Comparison of ENCODE assay signal across 8 cellular contexts in genomic region chr14:104689620-104690265, GRCh38. TPM values are rescaled to one million over a fixed set of nuclear protein-coding genes. Genes with fewer than 3 reads are reported as not detected.
DNase-seq lines count a peak whose midpoint lies in the region; ATAC-seq and TF ChIP-seq lines count a peak whose summit lies in the region.

No MANE protein-coding gene starts in this region.

- H3K9me3 Mint-ChIP-seq in activated CD4-positive, alpha-beta memory T cell treated with anti-CD3 and anti-CD28 coated beads, Interleukin-2, amount 10 ng/mL, durations not matched to agents 7 days and 5 days: no peaks in the 10 kb centered on the region

- TF ChIP-seq POLR2A in heart left ventricle (IDR thresholded peaks at IDR 0.05): no peak

- ATAC-seq in heart left ventricle (peak in 1 of 4 donors; percentile 30), HG03442 (IDR thresholded peaks at IDR 0.05; ENCODE audit: unreplicated experiment) (no peak)

- H3K27ac ChIP-seq in heart left ventricle: peak overlapping the region; percentile 1 to 93 (median 86)

- peaks cover 15 to 79% (median 62%) of the 10 kb centered on the region in 12 donors for H3K4me1 ChIP-seq in heart left ventricle

- H3K27me3 Mint-ChIP-seq in activated CD4-positive, alpha-beta memory T cell treated with anti-CD3 and anti-CD28 coated beads, Interleukin-2, amount 10 ng/mL, durations not matched to agents 7 days and 5 days: no peaks in the 10 kb centered on the region

- H3K9me3 ChIP-seq in heart left ventricle: no peaks in the 10 kb centered on the region

- peaks cover 0 to 6% (median 0%) of the 10 kb centered on the region in 9 donors for H3K36me3 ChIP-seq in heart left ventricle

- CTCF ChIA-PET in activated CD4-positive, alpha-beta memory T cell treated with anti-CD3 and anti-CD28 coated beads, Interleukin-2, amount 10 ng/mL, durations not matched to agents 7 days and 5 days (lab: Charles Lee): no interaction called here

- 0 to 4% (median 2%) methylated on average over 2 to 69 of the region's 69 CpGs for WGBS in heart left ventricle, 4 donors

- intact Hi-C loops in heart left ventricle (cut with DNase I): loop anchor here in 1 of 10 donors (5.0 kb wide), 1 partner anchor 37 kb away; no protein-coding TSS in a partner anchor

- peaks cover 70% of the 10 kb centered on the region for H3K4me1 Mint-ChIP-seq in activated CD4-positive, alpha-beta memory T cell treated with anti-CD3 and anti-CD28 coated beads, Interleukin-2, amount 10 ng/mL, durations not matched to agents 7 days and 5 days

- peak; percentile 23 for DNase-seq in activated naive CD4-positive, alpha-beta T cell treated with Interleukin-2 at 50 U/mL for 16 hours
- DNase-seq in activated naive CD4-positive, alpha-beta T cell (lab: John Stamatoyannopoulos, UW): no peak
- peak; percentile 38 for DNase-seq in activated CD4-positive, alpha-beta memory T cell treated with anti-CD3 and anti-CD28 coated beads, Interleukin-2, amount 10 ng/mL, durations not matched to agents 7 days and 5 days
- DNase-seq in heart left ventricle (peak in 2 of 5 donors; percentile 33 to 62), skeletal muscle cell (ENCODE audit: low read depth) (no peak), SIG-M5 treated with dmso at 0.1 percent for 504 hours (lab: John Stamatoyannopoulos, UW; ENCODE audit: unreplicated experiment) (no peak), DMS 273 (lab: John Stamatoyannopoulos, UW; ENCODE audit: unreplicated experiment) (no peak)

- H3K4me3 Mint-ChIP-seq in activated CD4-positive, alpha-beta memory T cell treated with anti-CD3 and anti-CD28 coated beads, Interleukin-2, amount 10 ng/mL, durations not matched to agents 7 days and 5 days: peak overlapping the region; percentile 77

- peaks cover 9% of the 10 kb centered on the region for H3K36me3 Mint-ChIP-seq in activated CD4-positive, alpha-beta memory T cell treated with anti-CD3 and anti-CD28 coated beads, Interleukin-2, amount 10 ng/mL, durations not matched to agents 7 days and 5 days (ENCODE audit: low read depth)

- TF ChIP-seq CTCF in heart left ventricle (IDR thresholded peaks at IDR 0.05): no peak

- POLR2A ChIA-PET in activated CD4-positive, alpha-beta memory T cell treated with anti-CD3 and anti-CD28 coated beads, Interleukin-2, amount 10 ng/mL, durations not matched to agents 7 days and 5 days (lab: Charles Lee): interaction anchor here (0.8 to 4.0 kb wide), 3 partner anchors 11 to 35 kb away, joined by 3 to 26 read pairs (median 6); partner anchors contain the start of gene ADSS1

- no peaks in the 10 kb centered on the region for H3K27me3 ChIP-seq in heart left ventricle

- H3K4me3 ChIP-seq in heart left ventricle (peak overlapping the region; percentile 71 to 100 (median 93)), skeletal muscle cell (ENCODE audit: low read depth, low read length) (peak overlapping the region; percentile 84)

- H3K27ac Mint-ChIP-seq in activated CD4-positive, alpha-beta memory T cell treated with anti-CD3 and anti-CD28 coated beads, Interleukin-2, amount 10 ng/mL, durations not matched to agents 7 days and 5 days: peak overlapping the region; percentile 54

RNA-seq across cellular contexts. Expression of gene INF2, which starts 0.3 kb away (rescaled TPM):
- 100 to 1,000 TPM; 120 to 132 TPM for total RNA-seq in activated CD4-positive, alpha-beta memory T cell treated with anti-CD3 and anti-CD28 coated beads, Interleukin-2, amount 10 ng/mL, durations not matched to agents 7 days and 5 days
- 10 to 100 TPM; 26.0 to 58.9 (median 28.8) TPM for total RNA-seq in heart left ventricle
- polyA plus RNA-seq in heart left ventricle: 10 to 100 TPM; 27.3 to 32.5 TPM

RNA-seq across cellular contexts. Expression of gene ADSS1, which starts 34.3 kb away (rescaled TPM):
- total RNA-seq in activated CD4-positive, alpha-beta memory T cell treated with anti-CD3 and anti-CD28 coated beads, Interleukin-2, amount 10 ng/mL, durations not matched to agents 7 days and 5 days: 1 to 10 TPM in 1 of 2 experiments, under 1 TPM in 1; 0.98 to 1.2 TPM
- total RNA-seq in heart left ventricle: 100 to 1,000 TPM in 8 of 9 donors, 10 to 100 TPM in 1; 78.9 to 247 (median 160) TPM
- 100 to 1,000 TPM in 1 of 2 donors, 10 to 100 TPM in 1; 64.7 to 258 TPM for polyA plus RNA-seq in heart left ventricle

Comparison
In these comparisons a context has a peak if more than half of its experiments do, and no peak if none do; other contexts are left out.
1. DNase-seq: peak in activated naive CD4-positive, alpha-beta T cell treated with Interleukin-2 at 50 U/mL for 16 hours (single experiment) and activated CD4-positive, alpha-beta memory T cell treated with anti-CD3 and anti-CD28 coated beads, Interleukin-2, amount 10 ng/mL, durations not matched to agents 7 days and 5 days (single experiment); none in activated naive CD4-positive, alpha-beta T cell (0 of 4), skeletal muscle cell (single experiment), SIG-M5 treated with dmso at 0.1 percent for 504 hours (single experiment) and DMS 273 (single experiment).
2. RNA of gene ADSS1, which starts 34.3 kb away (total RNA-seq): 78.9 to 247 TPM in heart left ventricle; 0.98 to 1.2 TPM in activated CD4-positive, alpha-beta memory T cell treated with anti-CD3 and anti-CD28 coated beads, Interleukin-2, amount 10 ng/mL, durations not matched to agents 7 days and 5 days; every median in the first group is over 10 times any median in the second.